15 cellular contexts compared by ENCODE assay signal in the genomic region with DNA sequence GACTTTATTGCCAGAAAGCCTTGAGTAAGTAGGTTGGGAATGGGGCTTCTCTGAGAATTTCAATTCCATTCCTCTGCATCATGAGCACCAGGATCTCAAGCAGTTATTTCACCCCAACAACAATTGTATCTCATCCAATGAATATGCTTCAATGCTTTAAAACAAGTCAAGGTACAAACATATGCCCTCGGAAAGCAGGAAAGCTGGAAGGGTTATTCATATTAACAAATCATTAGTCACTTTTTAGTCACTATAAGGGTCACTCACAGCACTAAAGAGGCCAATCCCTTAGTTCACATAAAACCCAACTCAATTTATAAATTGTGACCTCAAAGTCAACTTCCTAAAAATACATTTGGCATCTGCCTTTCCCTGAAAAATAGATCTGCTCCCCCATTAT. TPM values are rescaled to one million over a fixed set of nuclear protein-coding genes. Genes with fewer than 3 reads are reported as not detected.
DNase-seq lines count a peak whose midpoint lies in the region; ATAC-seq and TF ChIP-seq lines count a peak whose summit lies in the region.
"Had no signal": no experiment of that assay in that cellular context is flagged by ENCODE, and none has a peak within 500 bp of the region (broad histone marks: within the 10 kb centered on the region; RNA-seq: fewer than 3 reads in every experiment).

No MANE protein-coding gene starts in this region.

- no peaks in the 10 kb centered on the region for H3K9me3 ChIP-seq in mucosa of descending colon
- no peaks in the 10 kb centered on the region for H3K9me3 ChIP-seq in CD8-positive, alpha-beta memory T cell (ENCODE audit: low read length)

- no peaks in the 10 kb centered on the region for H3K27me3 ChIP-seq in CD8-positive, alpha-beta memory T cell (ENCODE audit: insufficient read depth, low read length, poor library complexity, severe bottlenecking)

- H3K27me3 Mint-ChIP-seq in CD8-positive, alpha-beta memory T cell, result peaks cover 0 to 4% of the 10 kb centered on the region in 2 donors

- no peak overlapping the region for H3K27ac ChIP-seq in CD8-positive, alpha-beta memory T cell (ENCODE audit: low read depth, low read length)

- in situ Hi-C loops in Caki2 (cut with HindIII; ENCODE audit: low pct_unique_long_range_greater_than_20kb, low sequenced_read_pairs), result no loop called here

- H3K4me3 ChIP-seq in choroid plexus epithelial cell (ENCODE audit: low read depth, low read length) (no peak overlapping the region), mucosa of descending colon (no peak overlapping the region)
- no peak overlapping the region for H3K4me3 ChIP-seq in CD8-positive, alpha-beta memory T cell (ENCODE audit: low read length)

- peaks cover 0 to 6% (median 4%) of the 10 kb centered on the region in 5 donors for H3K9me3 Mint-ChIP-seq in CD8-positive, alpha-beta memory T cell

- POLR2A ChIA-PET in CD8-positive, alpha-beta memory T cell (lab: Charles Lee), result no interaction called here

- peak; percentile 63 for DNase-seq in Caki2 (ENCODE audit: low read depth)
- peak; percentile 83 for DNase-seq in NCI-H226
- DNase-seq in choroid plexus epithelial cell (ENCODE audit: low read depth), result peak; percentile 80
- peak; percentile 88 for DNase-seq in kidney glomerular epithelial cell (lab: John Stamatoyannopoulos, UW)
- no peak for DNase-seq in DMS153 treated with DMSO at 0.1 percent for 48 hours (lab: John Stamatoyannopoulos, UW; ENCODE audit: unreplicated experiment)
- no peak for DNase-seq in mucosa of descending colon
- DNase-seq in CD8-positive, alpha-beta memory T cell, result no peak
- no peak for DNase-seq in T-helper 2 cell
- DNase-seq: activated CD4-positive, alpha-beta T cell treated with anti-CD3 and anti-CD28 coated beads, Interleukin-2, amount 50 U/mL, for 4 hours; activated gamma-delta T cell treated with Interleukin-2 at 50 U/mL for 16 hours; GF-D8; natural killer cell; NCI-H1105; NCI-H446 treated with DMSO at 0.1 percent for 48 hours; stimulated activated naive CD8-positive, alpha-beta T cell treated with anti-CD3 and anti-CD28 coated beads, Interleukin-15, Interleukin-2, amounts not matched to agents 100 U/mL and 50 U/mL, for 24 hours had no signal

- CTCF ChIA-PET in CD8-positive, alpha-beta memory T cell (lab: Charles Lee), result no interaction called here

- H3K4me1 Mint-ChIP-seq in CD8-positive, alpha-beta memory T cell, result peaks cover 4 to 16% (median 5%) of the 10 kb centered on the region in 3 donors

- H3K4me3 Mint-ChIP-seq in CD8-positive, alpha-beta memory T cell, result no peak overlapping the region
- H3K4me3 Mint-ChIP-seq: natural killer cell had no signal

- no peaks in the 10 kb centered on the region for H3K36me3 ChIP-seq in mucosa of descending colon (ENCODE audit: low read depth)
- no peaks in the 10 kb centered on the region for H3K36me3 ChIP-seq in CD8-positive, alpha-beta memory T cell (ENCODE audit: insufficient read depth, low read length)

- H3K27ac Mint-ChIP-seq in CD8-positive, alpha-beta memory T cell, result no peak overlapping the region
- H3K27ac Mint-ChIP-seq: natural killer cell had no signal

- ATAC-seq in mucosa of descending colon, result no peak
- ATAC-seq: natural killer cell; stimulated activated naive CD8-positive, alpha-beta T cell treated with anti-CD3 and anti-CD28 coated beads, Interleukin-15, Interleukin-2, amounts not matched to agents 100 U/mL and 50 U/mL, for 24 hours had no signal

- intact Hi-C loops in mucosa of descending colon (cut with DNase I, micrococcal nuclease), result no loop called here

- H3K36me3 Mint-ChIP-seq in CD8-positive, alpha-beta memory T cell, result peaks cover 0 to 3% (median 0%) of the 10 kb centered on the region in 3 donors
- H3K36me3 Mint-ChIP-seq: natural killer cell had no signal

- TF ChIP-seq CTCF in choroid plexus epithelial cell (conservative IDR thresholded peaks at IDR 0.05; ENCODE audit: low read depth, low read length), result no peak
- no peak for TF ChIP-seq CTCF in mucosa of descending colon (IDR thresholded peaks at IDR 0.05)

- H3K4me1 ChIP-seq in mucosa of descending colon (ENCODE audit: low read depth), result no peaks in the 10 kb centered on the region
- peaks cover 20% of the 10 kb centered on the region for H3K4me1 ChIP-seq in CD8-positive, alpha-beta memory T cell (ENCODE audit: insufficient read depth, low read length)

RNA-seq across cellular contexts. Expression of a gene that starts 16.2 kb away (rescaled TPM):
- 3.3 and 9.2 TPM in 2 replicates for total RNA-seq in Caki2 (2014; rRNA removed; shearing (Covaris generic); ENCODE audit: low replicate concordance)
- 1 to 10 TPM; 1.9 to 4.0 (median 2.7) TPM for total RNA-seq in mucosa of descending colon
- 1 to 10 TPM; 1.1 TPM for total RNA-seq in CD8-positive, alpha-beta memory T cell
- polyA plus RNA-seq in CD8-positive, alpha-beta memory T cell, result 0.17 TPM

Comparison
In these comparisons a context has a peak if more than half of its experiments do, and no peak if none do; other contexts are left out.
1. DNase-seq: peak in Caki2 (single experiment), NCI-H226 (single experiment), choroid plexus epithelial cell (single experiment) and kidney glomerular epithelial cell (single experiment); none in DMS153 treated with DMSO at 0.1 percent for 48 hours (single experiment), mucosa of descending colon (0 of 3), CD8-positive, alpha-beta memory T cell (0 of 5) and T-helper 2 cell (0 of 5).